ENCODE assay signal across 26 cellular contexts in the genomic region with DNA sequence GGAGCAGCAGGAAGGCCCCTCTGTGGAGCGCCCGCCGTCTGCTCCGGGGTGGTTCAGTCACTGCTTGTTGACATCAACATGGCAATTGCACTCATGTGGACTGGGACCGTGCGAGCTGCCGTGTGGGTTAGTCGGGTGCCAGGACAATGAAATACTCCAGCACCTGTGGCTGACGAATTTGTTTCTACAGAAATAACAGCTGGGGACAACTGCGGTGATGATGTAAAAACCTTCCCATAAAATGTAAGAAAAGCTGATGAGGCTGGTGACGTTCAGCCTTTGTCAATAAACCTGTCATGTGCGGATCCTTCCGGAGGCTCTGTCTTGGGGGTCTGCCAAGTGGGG. TPM values are rescaled to one million over a fixed set of nuclear protein-coding genes. Genes with fewer than 3 reads are reported as not detected.
"Had no signal": no experiment of that assay in that cellular context is flagged by ENCODE, and none has a peak within 500 bp of the region (broad histone marks: within the 10 kb centered on the region; RNA-seq: fewer than 3 reads in every experiment).

No MANE protein-coding gene starts in this region.

- H3K4me3 ChIP-seq: ascending aorta, MG63, SJCRH30, SK-N-MC had no signal

- H3K27ac ChIP-seq: ascending aorta, SJCRH30, SK-N-MC had no signal

- H3K4me1 ChIP-seq: SJCRH30 had no signal

- H3K36me3 ChIP-seq: MG63, SJCRH30 had no signal

- H3K9me3 ChIP-seq: ascending aorta, MG63, SJCRH30 had no signal

- DNase-seq: activated CD4-positive, alpha-beta memory T cell treated with anti-CD3 and anti-CD28 coated beads, Interleukin-2, amount 10 ng/mL, durations not matched to agents 7 days and 5 days; activated CD4-positive, alpha-beta T cell treated with anti-CD3 and anti-CD28 coated beads for 1 hour; activated CD4-positive, alpha-beta T cell treated with anti-CD3 and anti-CD28 coated beads for 48 hours; activated CD4-positive, CD25-positive, alpha-beta regulatory T cell; activated CD8-positive, alpha-beta memory T cell treated with anti-CD3 and anti-CD28 coated beads for 24 hours; activated CD8-positive, alpha-beta memory T cell treated with anti-CD3 and anti-CD28 coated beads, Interleukin-2, amount 10 ng/mL, durations not matched to agents 7 days and 5 days; activated CD8-positive, alpha-beta memory T cell treated with anti-CD3 and anti-CD28 coated beads, Interleukin-2, amount 50 U/mL, for 48 hours; activated gamma-delta T cell; activated naive CD4-positive, alpha-beta T cell treated with Interleukin-2 at 50 U/mL for 16 hours; activated naive CD8-positive, alpha-beta T cell treated with anti-CD3 and anti-CD28 coated beads, Interleukin-2, amount 10 ng/mL, durations not matched to agents 7 days and 5 days; activated T-cell treated with anti-CD3 and anti-CD28 coated beads, Interleukin-2, amount 50 U/mL, for 72 hours; amygdala; Kasumi-1; KG1; MG63; NCI-H1048; NCI-H1105 treated with DMSO at 0.1 percent for 48 hours; NCI-H1436; NCI-H1694; NCI-H1930; NCI-H345; NCI-H524 treated with DMSO at 0.1 percent for 48 hours; SHP77; SJCRH30 had no signal

- H3K27me3 ChIP-seq: ascending aorta, MG63, SJCRH30 had no signal

RNA-seq across cellular contexts. Expression of gene GPER1, which starts 5.6 kb away (rescaled TPM):
- total RNA-seq: activated CD8-positive, alpha-beta memory T cell treated with anti-CD3 and anti-CD28 coated beads, Interleukin-2, amount 10 ng/mL, durations not matched to agents 7 days and 5 days; SJCRH30 had no signal
